Comparison of ENCODE assay signal across 1 cellular context in the genomic region with DNA sequence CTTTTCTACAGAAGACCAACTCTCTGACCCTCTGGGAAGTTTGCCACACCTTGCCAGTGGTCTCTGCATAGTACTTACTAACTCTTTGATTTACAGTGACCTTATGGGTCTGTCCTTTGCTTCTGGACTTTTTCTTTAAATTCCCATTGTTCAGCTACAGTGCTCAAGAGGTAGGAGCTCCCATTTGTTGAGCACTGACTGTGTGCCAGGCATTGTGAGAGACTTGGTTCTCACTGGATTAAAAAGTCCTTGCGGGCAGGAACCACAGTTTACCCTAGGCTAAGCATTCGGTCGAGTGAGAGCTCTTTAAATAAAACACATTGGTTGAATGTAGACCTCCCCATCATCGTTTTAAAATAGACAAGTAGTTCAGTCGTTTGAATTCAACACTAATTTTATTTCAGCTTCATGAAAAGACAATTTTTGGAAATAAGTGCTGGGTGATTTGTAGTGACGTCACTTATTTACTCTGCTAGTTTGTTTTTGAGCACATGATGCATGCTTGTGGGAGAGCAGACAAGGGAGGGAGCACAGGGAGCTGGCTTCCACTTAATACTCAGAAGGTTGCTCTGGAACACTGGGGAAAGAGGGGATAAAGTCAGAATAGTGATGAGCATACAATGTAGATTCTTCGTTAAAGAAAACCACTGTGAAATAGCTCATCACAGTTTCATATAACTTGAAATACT.
TF ChIP-seq lines count a peak whose summit lies in the region.

No MANE protein-coding gene starts in this region.

TF ChIP-seq in HepG2, 621 proteins besides CTCF, POLR2A, EP300 and RAD21:
- TF ChIP-seq ATRX (CRISPR knock-in tag; IDR thresholded peaks at IDR 0.05; ENCODE audit: borderline replicate concordance) (no peak), CREB1 (IDR thresholded peaks at IDR 0.05) (peak; percentile 93), CREB1 (CRISPR knock-in tag; IDR thresholded peaks at IDR 0.05) (no peak), FOXA1 (IDR thresholded peaks at IDR 0.05) (no peak), FOXA1 (CRISPR knock-in tag; IDR thresholded peaks at IDR 0.05) (peak; percentile 55; the same call in 1 of the 2 replicates), FOXA3 (CRISPR knock-in tag; IDR thresholded peaks at IDR 0.05) (peak; percentile 45; the same call in 1 of the 2 replicates), SAP130 (CRISPR knock-in tag; IDR thresholded peaks at IDR 0.05; ENCODE audit: low read depth) (peak; percentile 15; the same call in 1 of the 2 replicates), ATF7 (IDR thresholded peaks at IDR 0.05) (peak; percentile 90), ATF7 (CRISPR knock-in tag; IDR thresholded peaks at IDR 0.05) (no peak)
- TF ChIP-seq, protein P1, sequence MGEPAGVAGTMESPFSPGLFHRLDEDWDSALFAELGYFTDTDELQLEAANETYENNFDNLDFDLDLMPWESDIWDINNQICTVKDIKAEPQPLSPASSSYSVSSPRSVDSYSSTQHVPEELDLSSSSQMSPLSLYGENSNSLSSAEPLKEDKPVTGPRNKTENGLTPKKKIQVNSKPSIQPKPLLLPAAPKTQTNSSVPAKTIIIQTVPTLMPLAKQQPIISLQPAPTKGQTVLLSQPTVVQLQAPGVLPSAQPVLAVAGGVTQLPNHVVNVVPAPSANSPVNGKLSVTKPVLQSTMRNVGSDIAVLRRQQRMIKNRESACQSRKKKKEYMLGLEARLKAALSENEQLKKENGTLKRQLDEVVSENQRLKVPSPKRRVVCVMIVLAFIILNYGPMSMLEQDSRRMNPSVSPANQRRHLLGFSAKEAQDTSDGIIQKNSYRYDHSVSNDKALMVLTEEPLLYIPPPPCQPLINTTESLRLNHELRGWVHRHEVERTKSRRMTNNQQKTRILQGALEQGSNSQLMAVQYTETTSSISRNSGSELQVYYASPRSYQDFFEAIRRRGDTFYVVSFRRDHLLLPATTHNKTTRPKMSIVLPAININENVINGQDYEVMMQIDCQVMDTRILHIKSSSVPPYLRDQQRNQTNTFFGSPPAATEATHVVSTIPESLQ (CRISPR knock-in tag; conservative IDR thresholded peaks at IDR 0.05), result no peak
- TF ChIP-seq, protein P2, sequence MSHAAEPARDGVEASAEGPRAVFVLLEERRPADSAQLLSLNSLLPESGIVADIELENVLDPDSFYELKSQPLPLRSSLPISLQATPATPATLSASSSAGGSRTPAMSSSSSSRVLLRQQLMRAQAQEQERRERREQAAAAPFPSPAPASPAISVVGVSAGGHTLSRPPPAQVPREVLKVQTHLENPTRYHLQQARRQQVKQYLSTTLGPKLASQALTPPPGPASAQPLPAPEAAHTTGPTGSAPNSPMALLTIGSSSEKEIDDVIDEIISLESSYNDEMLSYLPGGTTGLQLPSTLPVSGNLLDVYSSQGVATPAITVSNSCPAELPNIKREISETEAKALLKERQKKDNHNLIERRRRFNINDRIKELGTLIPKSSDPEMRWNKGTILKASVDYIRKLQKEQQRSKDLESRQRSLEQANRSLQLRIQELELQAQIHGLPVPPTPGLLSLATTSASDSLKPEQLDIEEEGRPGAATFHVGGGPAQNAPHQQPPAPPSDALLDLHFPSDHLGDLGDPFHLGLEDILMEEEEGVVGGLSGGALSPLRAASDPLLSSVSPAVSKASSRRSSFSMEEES (CRISPR knock-in tag; IDR thresholded peaks at IDR 0.05), result peak; percentile 67; the same call in 1 of the 2 replicates
